Comparison of ENCODE assay signal across 11 cellular contexts in the genomic region with DNA sequence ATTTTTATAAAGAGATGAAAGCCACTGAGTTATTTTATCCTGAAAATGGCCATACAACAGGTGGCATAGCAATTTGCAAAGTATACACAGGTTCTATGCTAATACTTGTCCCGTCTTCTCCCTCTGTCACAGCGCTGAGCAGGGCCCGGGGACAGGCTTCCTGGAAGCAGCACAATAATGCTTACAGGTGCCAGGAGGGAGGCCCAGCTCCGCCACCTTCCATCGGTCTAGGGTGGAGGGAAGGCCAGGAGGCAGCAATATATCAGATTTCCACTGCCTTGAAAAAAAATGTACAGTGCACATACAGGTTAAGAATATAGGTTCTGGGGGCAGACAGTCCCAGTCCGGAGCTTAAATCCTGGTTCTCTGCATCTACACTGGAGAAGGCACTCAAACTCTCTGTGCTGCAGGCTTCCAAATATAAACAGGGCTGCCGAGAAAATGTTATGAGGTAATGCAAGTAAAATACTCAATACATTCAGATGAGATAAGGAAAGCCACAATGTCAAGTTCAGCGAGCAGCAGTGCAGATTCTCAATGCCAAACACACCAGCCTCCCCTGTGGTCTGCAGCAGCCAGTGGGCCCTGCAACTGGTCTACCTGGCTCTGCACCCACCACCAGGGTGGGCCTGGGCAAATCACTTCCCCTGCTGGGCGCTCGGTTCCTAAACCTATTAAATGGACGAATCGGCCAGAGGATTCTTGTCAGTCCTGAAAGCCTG.
DNase-seq lines count a peak whose midpoint lies in the region; ATAC-seq and TF ChIP-seq lines count a peak whose summit lies in the region.
"Had no signal": no experiment of that assay in that cellular context is flagged by ENCODE, and none has a peak within 500 bp of the region (broad histone marks: within the 10 kb centered on the region; RNA-seq: fewer than 3 reads in every experiment).

No MANE protein-coding gene starts in this region.

- H3K4me1 ChIP-seq in Loucy (ENCODE audit: insufficient read depth, low read length, poor library complexity, severe bottlenecking) (peaks cover 42% of the 10 kb centered on the region), gastroesophageal sphincter (peaks cover 0 to 11% (median 0%) of the 10 kb centered on the region in 3 donors), testis (no peaks in the 10 kb centered on the region)

- H3K9ac ChIP-seq in Loucy (ENCODE audit: low read depth, low read length, poor library complexity, severe bottlenecking), result peak overlapping the region; percentile 26

- WGBS in gastroesophageal sphincter (ENCODE audit: low coverage in 1 of 2), 2 donors, result 58 to 63% methylated on average over 2 to 8 of the region's 12 CpGs
- WGBS in testis, 2 donors, result 82 to 85% methylated on average over 12 of the region's 12 CpGs

- H3K9me2 ChIP-seq in Loucy (replicated peaks; ENCODE audit: low read depth, low read length), result no peaks in the 10 kb centered on the region

- H2AFZ ChIP-seq in Loucy (ENCODE audit: low read length), result no peak overlapping the region

- ATAC-seq in stimulated activated naive CD8-positive, alpha-beta T cell treated with anti-CD3 and anti-CD28 coated beads, Interleukin-15, Interleukin-2, amounts not matched to agents 100 U/mL and 50 U/mL, for 24 hours, result no peak
- no peak for ATAC-seq in gastroesophageal sphincter

- TF ChIP-seq CTCF in AG04450 (IDR thresholded peaks at IDR 0.05; ENCODE audit: low read depth, low read length), result no peak
- no peak for TF ChIP-seq CTCF in Loucy (conservative IDR thresholded peaks at IDR 0.05; ENCODE audit: low read length)
- no peak for TF ChIP-seq CTCF in brain microvascular endothelial cell (IDR thresholded peaks at IDR 0.05; ENCODE audit: low read depth, low read length, missing control alignments)
- no peak for TF ChIP-seq CTCF in gastroesophageal sphincter (IDR thresholded peaks at IDR 0.05)
- TF ChIP-seq CTCF in testis (IDR thresholded peaks at IDR 0.05), result no peak

- H3K4me2 ChIP-seq in Loucy (ENCODE audit: low read depth, low read length, poor library complexity, severe bottlenecking), result peak overlapping the region; percentile 65

- H4K20me1 ChIP-seq in Loucy (ENCODE audit: insufficient read depth, low read length, poor library complexity, severe bottlenecking), result peaks cover 12% of the 10 kb centered on the region

- CTCF ChIA-PET in AG04450 (lab: Charles Lee), result no interaction called here

- intact Hi-C loops in testis (cut with DNase I; ENCODE audit: low total_unique reads), result no loop called here

- POLR2A ChIA-PET in AG04450 (lab: Yijun Ruan, JAX), result no interaction called here

- H3F3A ChIP-seq in Loucy (ENCODE audit: low read depth), result peaks cover 7% of the 10 kb centered on the region; the same call in 1 of the 2 replicates

- TF ChIP-seq EP300 in gastroesophageal sphincter (IDR thresholded peaks at IDR 0.05), result no peak

- peak overlapping the region; percentile 39 for H3K27ac ChIP-seq in AG04450 (ENCODE audit: low read depth, low read length)
- H3K27ac ChIP-seq in brain microvascular endothelial cell, result no peak overlapping the region
- H3K27ac ChIP-seq in gastroesophageal sphincter, result no peak overlapping the region
- H3K27ac ChIP-seq in testis, result no peak overlapping the region

- H3K4me3 ChIP-seq in AG04450 (ENCODE audit: low read depth, low read length), result no peak overlapping the region
- H3K4me3 ChIP-seq in Loucy (ENCODE audit: low read length, poor library complexity, severe bottlenecking), result no peak overlapping the region
- no peak overlapping the region for H3K4me3 ChIP-seq in brain microvascular endothelial cell (ENCODE audit: low read depth, low read length)
- H3K4me3 ChIP-seq in gastroesophageal sphincter, result no peak overlapping the region
- no peak overlapping the region for H3K4me3 ChIP-seq in testis

- H3K9me3 ChIP-seq in AG04450 (ENCODE audit: control insufficient read depth, insufficient read depth, low read length) (no peaks in the 10 kb centered on the region), Loucy (ENCODE audit: insufficient read depth, low read depth, low read length) (no peaks in the 10 kb centered on the region), gastroesophageal sphincter (no peaks in the 10 kb centered on the region), testis (no peaks in the 10 kb centered on the region)

- TF ChIP-seq POLR2A in gastroesophageal sphincter (IDR thresholded peaks at IDR 0.05), result no peak
- TF ChIP-seq POLR2A in testis (IDR thresholded peaks at IDR 0.05), result no peak

- peaks cover 90% of the 10 kb centered on the region for H3K79me2 ChIP-seq in Loucy (ENCODE audit: insufficient read depth, low read length)

- in situ Hi-C loops in brain microvascular endothelial cell (cut with HindIII; ENCODE audit: low pct_ligation_motif_present, low sequenced_read_pairs), result no loop called here

- DNase-seq in AG04450 (ENCODE audit: low read depth, low spot score) (no peak), brain microvascular endothelial cell (peak; percentile 55), left kidney (ENCODE audit: low read depth, low spot score) (peak; percentile 71), SK-N-DZ (ENCODE audit: low spot score) (no peak), testis (no peak)
- no peak for DNase-seq in stimulated activated naive CD8-positive, alpha-beta T cell treated with anti-CD3 and anti-CD28 coated beads, Interleukin-15, Interleukin-2, amounts not matched to agents 100 U/mL and 50 U/mL, for 24 hours
- DNase-seq: activated naive CD8-positive, alpha-beta T cell treated with anti-CD3 and anti-CD28 coated beads for 36 hours; effector CD4-positive, alpha-beta T cell; hippocampal formation had no signal

- no peaks in the 10 kb centered on the region for H3K27me3 ChIP-seq in AG04450 (ENCODE audit: control insufficient read depth, insufficient read depth, low read length)
- no peaks in the 10 kb centered on the region for H3K27me3 ChIP-seq in Loucy (ENCODE audit: insufficient read depth, low read length, poor library complexity, severe bottlenecking)
- H3K27me3 ChIP-seq in brain microvascular endothelial cell (replicated peaks), result no peaks in the 10 kb centered on the region
- no peaks in the 10 kb centered on the region for H3K27me3 ChIP-seq in gastroesophageal sphincter
- no peaks in the 10 kb centered on the region for H3K27me3 ChIP-seq in testis

- H3K36me3 ChIP-seq in Loucy (ENCODE audit: insufficient read depth, low read length), result peaks cover 10% of the 10 kb centered on the region; the same call in 1 of the 2 replicates
- H3K36me3 ChIP-seq in brain microvascular endothelial cell (replicated peaks), result no peaks in the 10 kb centered on the region
- no peaks in the 10 kb centered on the region for H3K36me3 ChIP-seq in gastroesophageal sphincter
- H3K36me3 ChIP-seq in testis (ENCODE audit: low read depth, missing control alignments), result no peaks in the 10 kb centered on the region

Comparison
In these comparisons a context has a peak if more than half of its experiments do, and no peak if none do; other contexts are left out.
1. DNase-seq: peak in brain microvascular endothelial cell (single experiment) and left kidney (single experiment); none in AG04450 (single experiment), stimulated activated naive CD8-positive, alpha-beta T cell treated with anti-CD3 and anti-CD28 coated beads, Interleukin-15, Interleukin-2, amounts not matched to agents 100 U/mL and 50 U/mL, for 24 hours (single experiment), SK-N-DZ (single experiment) and testis (single experiment).